ENCODE assay signal across 37 cellular contexts in the genomic region with DNA sequence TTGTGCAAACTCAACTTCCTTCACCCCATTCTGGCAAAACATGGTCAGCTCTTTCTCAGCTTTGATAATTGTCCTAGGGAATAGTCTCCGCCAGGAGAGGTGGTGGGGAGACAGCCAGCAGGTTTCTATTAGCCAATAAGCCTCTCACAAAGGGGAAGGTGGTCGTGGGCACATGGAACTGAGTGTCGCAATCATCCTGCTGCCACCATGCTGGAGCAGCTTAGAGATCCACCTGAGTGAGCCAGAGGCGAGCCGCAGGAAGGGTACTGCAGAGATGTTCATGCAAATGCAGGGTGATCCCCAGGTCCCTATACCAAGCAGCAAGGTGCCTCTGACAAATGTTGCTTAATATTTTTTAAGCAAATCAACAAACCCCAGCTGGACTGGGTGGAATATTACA.
"Had no signal": no experiment of that assay in that cellular context is flagged by ENCODE, and none has a peak within 500 bp of the region (broad histone marks: within the 10 kb centered on the region; RNA-seq: fewer than 3 reads in every experiment).

No MANE protein-coding gene starts in this region.

- FAIRE-seq: TTC549 had no signal

- H3K27me3 ChIP-seq: adrenal gland, cardiac muscle cell had no signal

- H3K27ac ChIP-seq: adrenal gland, cardiac muscle cell, VCaP had no signal

- H3K4me1 Mint-ChIP-seq: activated B cell treated with CpG ODN at 0.5 μM for 24 hours; activated CD4-positive, alpha-beta T cell treated with anti-CD3 and anti-CD28 coated beads, Interleukin-2, amount 10 ng/mL, durations not matched to agents 24 days and 14 days; activated naive CD8-positive, alpha-beta T cell treated with anti-CD3 and anti-CD28 coated beads for 36 hours; activated T-helper 17 cell treated with anti-CD3 and anti-CD28 coated beads, Interleukin-2, amount 50 U/mL, for 72 hours had no signal

- H3K36me3 ChIP-seq: adrenal gland, cardiac muscle cell had no signal

- H3K36me3 Mint-ChIP-seq: activated CD4-positive, alpha-beta memory T cell treated with anti-CD3 and anti-CD28 coated beads for 36 hours; activated naive CD4-positive, alpha-beta T cell treated with anti-CD3 and anti-CD28 coated beads, Interleukin-2, amount 50 U/mL, for 72 hours; activated naive CD8-positive, alpha-beta T cell treated with anti-CD3 and anti-CD28 coated beads for 36 hours; brain had no signal

- ATAC-seq: activated CD8-positive, alpha-beta T cell treated with anti-CD3 and anti-CD28 coated beads for 36 hours; activated naive CD4-positive, alpha-beta T cell treated with anti-CD3 and anti-CD28 coated beads, Interleukin-2, amount 50 U/mL, for 72 hours; activated T-cell treated with anti-CD3 and anti-CD28 coated beads, Interleukin-2, amount 50 U/mL, for 4 hours; activated T-cell treated with anti-CD3 and anti-CD28 coated beads, Interleukin-2, amount 50 U/mL, for 72 hours; activated T-helper 17 cell treated with anti-CD3 and anti-CD28 coated beads, Interleukin-2, amount 50 U/mL, for 72 hours had no signal

- DNase-seq: activated B cell treated with CpG ODN at 0.5 μM for 24 hours; activated CD4-positive, alpha-beta memory T cell treated with anti-CD3 and anti-CD28 coated beads for 36 hours; activated CD4-positive, alpha-beta T cell treated with anti-CD3 and anti-CD28 coated beads for 4 hours; activated CD4-positive, alpha-beta T cell treated with anti-CD3 and anti-CD28 coated beads, Interleukin-2, amount 10 ng/mL, durations not matched to agents 24 days and 14 days; activated CD4-positive, alpha-beta T cell treated with anti-CD3 and anti-CD28 coated beads, Interleukin-2, amount 50 U/mL, for 1 hour; activated CD4-positive, alpha-beta T cell treated with anti-CD3 and anti-CD28 coated beads, Interleukin-2, amount 50 U/mL, for 4 hours; activated CD4-positive, CD25-positive, alpha-beta regulatory T cell treated with anti-CD3 and anti-CD28 coated beads, Interleukin-2, amount 50 U/mL, for 72 hours; activated CD8-positive, alpha-beta memory T cell treated with anti-CD3 and anti-CD28 coated beads, Interleukin-2, amount 50 U/mL, for 4 hours; activated CD8-positive, alpha-beta T cell treated with anti-CD3 and anti-CD28 coated beads for 36 hours; activated effector memory CD4-positive, alpha-beta T cell treated with anti-CD3 and anti-CD28 coated beads, Interleukin-2, amount 50 U/mL, for 16 hours; activated gamma-delta T cell treated with Interleukin-2 at 50 U/mL for 16 hours; activated naive CD4-positive, alpha-beta T cell; activated naive CD4-positive, alpha-beta T cell treated with anti-CD3 and anti-CD28 coated beads for 36 hours; activated naive CD4-positive, alpha-beta T cell treated with anti-CD3 and anti-CD28 coated beads, Interleukin-2, amount 50 U/mL, for 16 hours; activated naive CD8-positive, alpha-beta T cell treated with anti-CD3 and anti-CD28 coated beads for 36 hours; activated T-cell treated with anti-CD3 and anti-CD28 coated beads for 4 hours; activated T-cell treated with anti-CD3 and anti-CD28 coated beads, Interleukin-2, amount 50 U/mL, for 1 hour; activated T-cell treated with anti-CD3 and anti-CD28 coated beads, Interleukin-2, amount 50 U/mL, for 4 hours; activated T-cell treated with anti-CD3 and anti-CD28 coated beads, Interleukin-2, amount 50 U/mL, for 72 hours; adrenal gland; amniotic stem cell; aorta; caudate nucleus; cerebellar nuclear complex; T-helper 1 cell; T-helper 2 cell; T-helper 9 cell had no signal

- H3K4me3 Mint-ChIP-seq: activated B cell treated with CpG ODN at 0.5 μM for 24 hours; activated CD4-positive, alpha-beta memory T cell treated with anti-CD3 and anti-CD28 coated beads for 36 hours; activated CD4-positive, alpha-beta T cell treated with anti-CD3 and anti-CD28 coated beads, Interleukin-2, amount 10 ng/mL, durations not matched to agents 24 days and 14 days; activated CD8-positive, alpha-beta T cell treated with anti-CD3 and anti-CD28 coated beads for 36 hours; activated naive CD4-positive, alpha-beta T cell treated with anti-CD3 and anti-CD28 coated beads for 36 hours; activated naive CD8-positive, alpha-beta T cell treated with anti-CD3 and anti-CD28 coated beads for 36 hours; activated T-cell treated with anti-CD3 and anti-CD28 coated beads, Interleukin-2, amount 50 U/mL, for 4 hours; activated T-cell treated with anti-CD3 and anti-CD28 coated beads, Interleukin-2, amount 50 U/mL, for 72 hours; activated T-helper 1 cell treated with anti-CD3 and anti-CD28 coated beads, Interleukin-12 subunit alpha, Interleukin-12 subunit beta, Interleukin-2, Interleukin-4 antibody, amounts not matched to agents 30 ng/mL and 10 ng/mL and 1 ng/mL, durations not matched to agents 14 hours and 24 hours and 36 hours; activated T-helper 17 cell treated with anti-CD3 and anti-CD28 coated beads, Interleukin-2, amount 50 U/mL, for 72 hours; brain; central memory CD8-positive, alpha-beta T cell; T-helper 1 cell treated with Interleukin-12 subunit alpha and Interleukin-12 subunit beta and Interleukin-4 antibody, amounts not matched to agents 30 μg/mL and 1 μg/mL, for 36 hours; T-helper 2 cell treated with Interferon-gamma antibody and Interleukin-4, amounts not matched to agents 5 μg/mL and 100 μg/mL, for 36 hours had no signal

- H3K9me3 ChIP-seq: adrenal gland had no signal

- H3K4me1 ChIP-seq: adrenal gland had no signal

- H3K9me3 Mint-ChIP-seq: activated B cell treated with CpG ODN at 0.5 μM for 24 hours; activated CD4-positive, alpha-beta memory T cell treated with anti-CD3 and anti-CD28 coated beads for 36 hours; activated CD4-positive, alpha-beta T cell treated with anti-CD3 and anti-CD28 coated beads, Interleukin-2, amount 10 ng/mL, durations not matched to agents 24 days and 14 days; activated CD8-positive, alpha-beta T cell treated with anti-CD3 and anti-CD28 coated beads for 36 hours; activated naive CD4-positive, alpha-beta T cell treated with anti-CD3 and anti-CD28 coated beads for 36 hours; activated naive CD4-positive, alpha-beta T cell treated with anti-CD3 and anti-CD28 coated beads, Interleukin-2, amount 50 U/mL, for 72 hours; activated naive CD8-positive, alpha-beta T cell treated with anti-CD3 and anti-CD28 coated beads for 36 hours; activated T-cell treated with anti-CD3 and anti-CD28 coated beads, Interleukin-2, amount 50 U/mL, for 4 hours; activated T-cell treated with anti-CD3 and anti-CD28 coated beads, Interleukin-2, amount 50 U/mL, for 72 hours; activated T-helper 1 cell treated with anti-CD3 and anti-CD28 coated beads, Interleukin-12 subunit alpha, Interleukin-12 subunit beta, Interleukin-2, Interleukin-4 antibody, amounts not matched to agents 30 ng/mL and 10 ng/mL and 1 ng/mL, durations not matched to agents 14 hours and 24 hours and 36 hours; activated T-helper 17 cell treated with anti-CD3 and anti-CD28 coated beads, Interleukin-2, amount 50 U/mL, for 72 hours; brain; central memory CD8-positive, alpha-beta T cell; T-helper 1 cell treated with Interleukin-12 subunit alpha and Interleukin-12 subunit beta and Interleukin-4 antibody, amounts not matched to agents 30 μg/mL and 1 μg/mL, for 36 hours; T-helper 2 cell treated with Interferon-gamma antibody and Interleukin-4, amounts not matched to agents 5 μg/mL and 100 μg/mL, for 36 hours had no signal

- H3K27ac Mint-ChIP-seq: activated B cell treated with CpG ODN at 0.5 μM for 24 hours; activated CD4-positive, alpha-beta memory T cell treated with anti-CD3 and anti-CD28 coated beads for 36 hours; activated CD4-positive, alpha-beta T cell treated with anti-CD3 and anti-CD28 coated beads, Interleukin-2, amount 10 ng/mL, durations not matched to agents 24 days and 14 days; activated CD8-positive, alpha-beta T cell treated with anti-CD3 and anti-CD28 coated beads for 36 hours; activated naive CD4-positive, alpha-beta T cell treated with anti-CD3 and anti-CD28 coated beads for 36 hours; activated naive CD4-positive, alpha-beta T cell treated with anti-CD3 and anti-CD28 coated beads, Interleukin-2, amount 50 U/mL, for 72 hours; activated naive CD8-positive, alpha-beta T cell treated with anti-CD3 and anti-CD28 coated beads for 36 hours; activated T-cell treated with anti-CD3 and anti-CD28 coated beads, Interleukin-2, amount 50 U/mL, for 72 hours; activated T-helper 1 cell treated with anti-CD3 and anti-CD28 coated beads, Interleukin-12 subunit alpha, Interleukin-12 subunit beta, Interleukin-2, Interleukin-4 antibody, amounts not matched to agents 30 ng/mL and 10 ng/mL and 1 ng/mL, durations not matched to agents 14 hours and 24 hours and 36 hours; activated T-helper 17 cell treated with anti-CD3 and anti-CD28 coated beads, Interleukin-2, amount 50 U/mL, for 72 hours; brain; T-helper 1 cell treated with Interleukin-12 subunit alpha and Interleukin-12 subunit beta and Interleukin-4 antibody, amounts not matched to agents 30 μg/mL and 1 μg/mL, for 36 hours; T-helper 2 cell treated with Interferon-gamma antibody and Interleukin-4, amounts not matched to agents 5 μg/mL and 100 μg/mL, for 36 hours had no signal

- H3K4me3 ChIP-seq: adrenal gland, cardiac muscle cell had no signal
